Comparison of ENCODE assay signal across 8 cellular contexts in the genomic region with DNA sequence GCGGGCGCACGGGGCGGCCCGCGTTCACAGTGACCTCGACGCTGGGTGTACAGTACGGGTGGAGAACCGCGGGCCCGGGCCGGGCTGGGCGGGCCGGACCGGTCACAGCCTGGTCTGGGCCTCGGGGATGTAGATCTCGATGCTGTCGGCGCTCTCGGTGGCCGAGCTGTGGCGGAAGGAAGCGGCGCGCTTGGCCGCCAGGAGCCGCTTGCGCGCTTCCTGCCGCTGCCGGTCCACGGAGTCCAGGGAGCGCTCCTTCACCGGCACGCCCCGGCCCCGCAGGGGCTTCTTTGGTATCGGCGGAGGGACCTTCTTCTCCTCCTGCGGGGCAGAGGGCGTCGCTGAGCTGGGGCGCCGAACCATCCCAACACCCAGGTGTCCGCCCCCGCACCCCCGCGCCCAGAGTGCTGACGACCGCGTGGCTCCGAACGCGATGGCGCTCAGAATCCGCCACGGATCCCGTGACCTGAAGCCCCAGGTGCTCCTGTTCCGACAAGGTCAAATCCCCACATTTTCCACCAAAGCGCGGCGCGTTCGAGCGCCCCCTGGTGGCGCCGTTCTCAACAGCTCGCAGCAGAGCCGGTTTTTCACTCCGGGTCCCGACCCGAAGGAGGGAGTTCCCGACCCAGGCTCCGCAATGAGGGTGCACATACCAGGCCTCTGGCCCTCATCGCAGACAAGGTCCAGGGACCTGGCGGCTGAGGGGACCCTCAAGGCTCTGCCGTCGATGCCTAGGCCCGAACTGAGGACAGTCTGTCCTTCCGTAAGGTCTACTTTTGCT. TPM values are rescaled to one million over a fixed set of nuclear protein-coding genes. Genes with fewer than 3 reads are reported as not detected.
DNase-seq lines count a peak whose midpoint lies in the region; ATAC-seq and TF ChIP-seq lines count a peak whose summit lies in the region.

No MANE protein-coding gene starts in this region.

- peak; percentile 91 for TF ChIP-seq CTCF in SU-DHL-6 (IDR thresholded peaks at IDR 0.05; ENCODE audit: insufficient read depth, low read length, poor library complexity, severe bottlenecking)
- peak; percentile 97 to 99 (median 98) for TF ChIP-seq CTCF in transverse colon (IDR thresholded peaks at IDR 0.05)

- peak overlapping the region; percentile 62 to 82 (median 72) for H3K4me3 ChIP-seq in BLaER1 treated with 17β-estradiol and CSF1 and Interleukin-3, amounts not matched to agents 10 nM and 100 nM
- H3K4me3 ChIP-seq in SU-DHL-6 (ENCODE audit: insufficient read depth, low read length, poor library complexity, severe bottlenecking): peak overlapping the region; percentile 67
- peak overlapping the region; percentile 64 to 74 (median 70) for H3K4me3 ChIP-seq in transverse colon

- peak overlapping the region; percentile 75 to 98 (median 94) for H3K4me2 ChIP-seq in BLaER1 treated with 17β-estradiol and CSF1 and Interleukin-3, amounts not matched to agents 10 nM and 100 nM
- H3K4me2 ChIP-seq in SU-DHL-6 (ENCODE audit: low read depth, low read length, poor library complexity, severe bottlenecking): peak overlapping the region; percentile 68

- WGBS in transverse colon (ENCODE audit: low coverage in 1 of 2), 2 donors: 2% methylated on average over 69 of the region's 81 CpGs; no CpG with 5 or more reads in 1 of the 2 donors

- H3K36me3 ChIP-seq in BLaER1 treated with 17β-estradiol and CSF1 and Interleukin-3, amounts not matched to agents 10 nM and 100 nM: no peaks in the 10 kb centered on the region
- H3K36me3 ChIP-seq in SU-DHL-6 (ENCODE audit: low read length) (no peaks in the 10 kb centered on the region), transverse colon (no peaks in the 10 kb centered on the region)

- peak overlapping the region; percentile 95 for H2AFZ ChIP-seq in SU-DHL-6 (ENCODE audit: low read depth, low read length, severe bottlenecking)

- TF ChIP-seq POLR2A in transverse colon (IDR thresholded peaks at IDR 0.05): peak; percentile 56

- peak overlapping the region; percentile 72 to 90 (median 81) for H3K27ac ChIP-seq in BLaER1 treated with 17β-estradiol and CSF1 and Interleukin-3, amounts not matched to agents 10 nM and 100 nM
- H3K27ac ChIP-seq in SU-DHL-6 (ENCODE audit: low read depth, low read length): no peak overlapping the region
- peak overlapping the region; percentile 85 to 91 (median 88) for H3K27ac ChIP-seq in transverse colon

- in situ Hi-C loops in transverse colon (cut with MboI; ENCODE audit: low pct_ligation_motif_present in 1 of 4, low pct_unique_long_range_greater_than_20kb in 1 of 4, low sequenced_read_pairs in 3 of 4): no loop called here

- H3K9ac ChIP-seq in BLaER1 treated with 17β-estradiol and CSF1 and Interleukin-3, amounts not matched to agents 10 nM and 100 nM: peak overlapping the region; percentile 74 to 92 (median 84)
- H3K9ac ChIP-seq in SU-DHL-6 (ENCODE audit: low read length): peak overlapping the region; percentile 68

- intact Hi-C loops in cardiac septum (cut with DNase I) (loop anchor here (10.0 kb wide), 2 partner anchors 119 to 319 kb away; a partner anchor contains a TSS), transverse colon (cut with DNase I; ENCODE audit: low total_unique reads) (no loop called here)

- H3K27me3 ChIP-seq in BLaER1 treated with 17β-estradiol and CSF1 and Interleukin-3, amounts not matched to agents 10 nM and 100 nM: no peaks in the 10 kb centered on the region
- H3K27me3 ChIP-seq in SU-DHL-6 (ENCODE audit: low read length) (no peaks in the 10 kb centered on the region), transverse colon (no peaks in the 10 kb centered on the region)

- H3K9me3 ChIP-seq in BLaER1 treated with 17β-estradiol and CSF1 and Interleukin-3, amounts not matched to agents 10 nM and 100 nM (replicated peaks in 1 of 11): no peaks in the 10 kb centered on the region
- H3K9me3 ChIP-seq in SU-DHL-6 (ENCODE audit: insufficient read depth, low read length): no peaks in the 10 kb centered on the region
- no peaks in the 10 kb centered on the region for H3K9me3 ChIP-seq in transverse colon

- DNase-seq in HuH-7 (ENCODE audit: low spot score) (peak; percentile 92), cardiac septum (ENCODE audit: low spot score) (peak; percentile 95), pons (ENCODE audit: low spot score) (peak; percentile 52), transverse colon (peak; percentile 92)
- peak; percentile 92 for DNase-seq in activated naive CD8-positive, alpha-beta T cell treated with anti-CD3 and anti-CD28 coated beads, Interleukin-2, amount 50 U/mL, for 16 hours (ENCODE audit: low read depth, low spot score)

- ATAC-seq in GM19324 (IDR thresholded peaks at IDR 0.05; ENCODE audit: low FRiP score, unreplicated experiment): peak; percentile 70

- H3F3A ChIP-seq in SU-DHL-6 (ENCODE audit: insufficient read depth): no peaks in the 10 kb centered on the region

- no peaks in the 10 kb centered on the region for H3K79me2 ChIP-seq in SU-DHL-6 (ENCODE audit: insufficient read depth, low read length)

- peaks cover 15 to 35% (median 22%) of the 10 kb centered on the region in 10 experiments for H3K4me1 ChIP-seq in BLaER1 treated with 17β-estradiol and CSF1 and Interleukin-3, amounts not matched to agents 10 nM and 100 nM
- peaks cover 4 to 32% (median 12%) of the 10 kb centered on the region in 4 donors for H3K4me1 ChIP-seq in transverse colon

- no peak for TF ChIP-seq EP300 in transverse colon (IDR thresholded peaks at IDR 0.05; ENCODE audit: low read depth)

- no peaks in the 10 kb centered on the region for H3K9me2 ChIP-seq in SU-DHL-6 (replicated peaks; ENCODE audit: insufficient read depth, low read length)

- H4K20me1 ChIP-seq in BLaER1 treated with 17β-estradiol and CSF1 and Interleukin-3, amounts not matched to agents 10 nM and 100 nM: no peaks in the 10 kb centered on the region
- H4K20me1 ChIP-seq in SU-DHL-6 (ENCODE audit: low read depth, low read length): no peaks in the 10 kb centered on the region

RNA-seq across cellular contexts. Expression of a gene that starts 6.6 kb away (rescaled TPM):
- 49.4 TPM for total RNA-seq in cardiac septum
- total RNA-seq in transverse colon: 10 to 100 TPM; 14.2 to 42.2 (median 31.5) TPM
